1 cellular context compared by ENCODE assay signal in genomic region chr12:98578821-98579220, GRCh38.
TF ChIP-seq lines count a peak whose summit lies in the region.

No MANE protein-coding gene starts in this region.

TF ChIP-seq in A549, 52 proteins besides CTCF, POLR2A, EP300 and RAD21:
- TF ChIP-seq HEYL (CRISPR knock-in tag; IDR thresholded peaks at IDR 0.05): no peak
- TF ChIP-seq MAFK (IDR thresholded peaks at IDR 0.05; ENCODE audit: partially characterized antibody): peak; percentile 33
